9 cellular contexts compared by ENCODE assay signal in the genomic region with DNA sequence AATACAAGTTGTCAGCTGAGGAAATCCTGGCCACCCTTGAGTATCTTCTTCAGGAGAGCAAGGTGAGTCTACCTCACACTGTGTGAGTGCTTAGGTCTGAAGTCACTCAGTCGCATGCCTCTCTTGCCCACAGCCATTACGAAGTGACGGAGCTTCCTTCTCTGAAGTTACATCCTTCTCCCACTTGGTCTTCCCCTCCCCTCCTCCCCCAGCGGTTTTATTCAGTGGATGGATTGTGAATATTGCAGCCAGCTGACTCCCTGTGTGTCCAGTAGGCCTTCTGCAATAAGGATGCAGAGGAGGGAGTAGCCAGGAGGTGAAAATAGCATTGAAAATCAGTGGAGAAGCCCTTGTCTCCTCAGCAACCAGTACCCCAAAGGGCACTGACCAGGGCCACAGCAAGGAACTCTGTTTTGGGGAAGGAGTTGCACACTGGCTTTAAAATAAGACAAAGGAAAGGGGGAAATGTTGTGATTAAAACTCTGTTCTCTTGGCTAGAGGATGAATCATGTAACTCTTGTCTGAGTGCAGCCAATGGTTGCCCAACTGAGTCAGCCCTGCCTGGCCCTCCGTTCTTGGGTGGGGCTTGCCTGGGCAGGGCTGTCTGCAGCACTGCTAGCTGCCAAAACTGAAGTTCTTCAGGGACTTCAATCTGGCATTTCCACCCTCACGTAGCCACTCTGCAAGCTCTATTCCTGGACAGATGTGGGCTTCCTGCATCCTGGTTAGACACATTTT. TPM values are rescaled to one million over a fixed set of nuclear protein-coding genes. Genes with fewer than 3 reads are reported as not detected.
DNase-seq lines count a peak whose midpoint lies in the region; ATAC-seq lines count a peak whose summit lies in the region.
"Had no signal": no experiment of that assay in that cellular context is flagged by ENCODE, and none has a peak within 500 bp of the region (broad histone marks: within the 10 kb centered on the region; RNA-seq: fewer than 3 reads in every experiment).

No MANE protein-coding gene starts in this region.

- intact Hi-C loops in activated naive CD4-positive, alpha-beta T cell treated with anti-CD3 and anti-CD28 coated beads for 36 hours (cut with micrococcal nuclease) = loop anchor here (10.0 kb wide), 1 partner anchor 374 kb away; the partner anchor contains the start of gene SNX27
- intact Hi-C loops in Right ventricle myocardium superior (cut with DNase I) = no loop called here

- H3K4me1 Mint-ChIP-seq in activated naive CD4-positive, alpha-beta T cell treated with anti-CD3 and anti-CD28 coated beads for 36 hours (ENCODE audit: low read depth) = peaks cover 68% of the 10 kb centered on the region
- H3K4me1 Mint-ChIP-seq in activated T-cell treated with anti-CD3 and anti-CD28 coated beads, Interleukin-2, amount 50 U/mL, for 4 hours (ENCODE audit: low read depth) = peaks cover 76% of the 10 kb centered on the region

- H3K9me3 Mint-ChIP-seq in activated naive CD4-positive, alpha-beta T cell treated with anti-CD3 and anti-CD28 coated beads for 36 hours = no peaks in the 10 kb centered on the region
- H3K9me3 Mint-ChIP-seq in activated T-cell treated with anti-CD3 and anti-CD28 coated beads, Interleukin-2, amount 50 U/mL, for 4 hours = no peaks in the 10 kb centered on the region

- no peaks in the 10 kb centered on the region for H3K27me3 Mint-ChIP-seq in activated naive CD4-positive, alpha-beta T cell treated with anti-CD3 and anti-CD28 coated beads for 36 hours (ENCODE audit: low read depth)
- no peaks in the 10 kb centered on the region for H3K27me3 Mint-ChIP-seq in activated T-cell treated with anti-CD3 and anti-CD28 coated beads, Interleukin-2, amount 50 U/mL, for 4 hours (ENCODE audit: low read depth)

- no peak overlapping the region for H3K4me3 Mint-ChIP-seq in activated naive CD4-positive, alpha-beta T cell treated with anti-CD3 and anti-CD28 coated beads for 36 hours
- peak overlapping the region; percentile 37 for H3K4me3 Mint-ChIP-seq in activated T-cell treated with anti-CD3 and anti-CD28 coated beads, Interleukin-2, amount 50 U/mL, for 4 hours

- DNase-seq in activated naive CD4-positive, alpha-beta T cell treated with anti-CD3 and anti-CD28 coated beads for 36 hours = peak; percentile 75
- no peak for DNase-seq in activated naive CD4-positive, alpha-beta T cell treated with anti-CD3 and anti-CD28 coated beads, Interleukin-2, amount 50 U/mL, for 16 hours
- peak; percentile 33 for DNase-seq in activated T-cell treated with anti-CD3 and anti-CD28 coated beads, Interleukin-2, amount 50 U/mL, for 4 hours
- DNase-seq in Right ventricle myocardium superior = peak; percentile 83
- peak; percentile 41 for DNase-seq in stimulated activated CD4-positive, alpha-beta T cell treated with anti-CD3 and anti-CD28 coated beads, Interleukin-4, amount 100 ng/mL, for 1 hour
- DNase-seq in NCI-H1417 treated with DMSO at 0.1 percent for 48 hours (lab: John Stamatoyannopoulos, UW) = no peak
- no peak for DNase-seq in GM19238 (ENCODE audit: insufficient read length, low spot score)
- DNase-seq: DND-41 had no signal

- CTCF ChIA-PET in activated naive CD4-positive, alpha-beta T cell treated with anti-CD3 and anti-CD28 coated beads for 36 hours (lab: Charles Lee) = interaction anchor here (0.6 to 3.2 kb wide), 5 partner anchors 12 to 54 kb away, joined by 3 to 18 read pairs (median 6); no protein-coding TSS in a partner anchor

- H3K36me3 Mint-ChIP-seq in activated naive CD4-positive, alpha-beta T cell treated with anti-CD3 and anti-CD28 coated beads for 36 hours (ENCODE audit: low read depth) = peaks cover 19% of the 10 kb centered on the region
- peaks cover 18% of the 10 kb centered on the region for H3K36me3 Mint-ChIP-seq in activated T-cell treated with anti-CD3 and anti-CD28 coated beads, Interleukin-2, amount 50 U/mL, for 4 hours (ENCODE audit: insufficient read depth)

- H3K27ac Mint-ChIP-seq in activated naive CD4-positive, alpha-beta T cell treated with anti-CD3 and anti-CD28 coated beads for 36 hours = no peak overlapping the region

- peak; percentile 53 to 54 for ATAC-seq in activated T-cell treated with anti-CD3 and anti-CD28 coated beads, Interleukin-2, amount 50 U/mL, for 4 hours
- ATAC-seq in Right ventricle myocardium superior (ENCODE audit: poor library complexity) = peak; percentile 54
- ATAC-seq in GM19455 (IDR thresholded peaks at IDR 0.05; ENCODE audit: unreplicated experiment) = no peak

RNA-seq across cellular contexts. Expression of gene S100A10, which starts 4.4 kb away (rescaled TPM):
- 100 to 1,000 TPM; 159 to 170 TPM for total RNA-seq in activated naive CD4-positive, alpha-beta T cell treated with anti-CD3 and anti-CD28 coated beads for 36 hours
- 100 to 1,000 TPM in 2 of 3 donors, 10 to 100 TPM in 1; 92.6 to 113 (median 106) TPM for total RNA-seq in activated T-cell treated with anti-CD3 and anti-CD28 coated beads, Interleukin-2, amount 50 U/mL, for 4 hours
- total RNA-seq in Right ventricle myocardium superior = 230 TPM

RNA-seq across cellular contexts. Expression of gene S100A11, which starts 47.5 kb away (rescaled TPM):
- total RNA-seq in activated naive CD4-positive, alpha-beta T cell treated with anti-CD3 and anti-CD28 coated beads for 36 hours = 100 to 1,000 TPM; 229 to 235 TPM
- total RNA-seq in activated T-cell treated with anti-CD3 and anti-CD28 coated beads, Interleukin-2, amount 50 U/mL, for 4 hours = 100 to 1,000 TPM in 2 of 3 donors, 10 to 100 TPM in 1; 89.0 to 139 (median 121) TPM
- 64.5 TPM for total RNA-seq in Right ventricle myocardium superior

Comparison
In these comparisons a context has a peak if more than half of its experiments do, and no peak if none do; other contexts are left out.
1. DNase-seq: peak in activated naive CD4-positive, alpha-beta T cell treated with anti-CD3 and anti-CD28 coated beads for 36 hours (single experiment), activated T-cell treated with anti-CD3 and anti-CD28 coated beads, Interleukin-2, amount 50 U/mL, for 4 hours (single experiment), Right ventricle myocardium superior (single experiment) and stimulated activated CD4-positive, alpha-beta T cell treated with anti-CD3 and anti-CD28 coated beads, Interleukin-4, amount 100 ng/mL, for 1 hour (single experiment); none in activated naive CD4-positive, alpha-beta T cell treated with anti-CD3 and anti-CD28 coated beads, Interleukin-2, amount 50 U/mL, for 16 hours (single experiment), NCI-H1417 treated with DMSO at 0.1 percent for 48 hours (single experiment) and GM19238 (single experiment).